19 cellular contexts compared by ENCODE assay signal in genomic region chr20:58550661-58551060, GRCh38. TPM values are rescaled to one million over a fixed set of nuclear protein-coding genes. Genes with fewer than 3 reads are reported as not detected.
DNase-seq lines count a peak whose midpoint lies in the region; ATAC-seq, FAIRE-seq and TF ChIP-seq lines count a peak whose summit lies in the region.
"Had no signal": no experiment of that assay in that cellular context is flagged by ENCODE, and none has a peak within 500 bp of the region (broad histone marks: within the 10 kb centered on the region; RNA-seq: fewer than 3 reads in every experiment).

No MANE protein-coding gene starts in this region.

- CTCF ChIA-PET in BJ (lab: Yijun Ruan, JAX) = interaction anchor here (1.3 kb wide), 1 partner anchor 11 kb away, joined by 3 read pairs; no protein-coding TSS in a partner anchor
- CTCF ChIA-PET in endothelial cell of umbilical vein (lab: Charles Lee) = interaction anchor here (0.6 to 1.6 kb wide), 8 partner anchors 9 to 500 kb away, joined by 3 to 6 read pairs (median 4); no protein-coding TSS in a partner anchor

- H3K4me2 ChIP-seq in endothelial cell of umbilical vein (ENCODE audit: insufficient read depth, low read length) = peak overlapping the region; percentile 46

- peak; percentile 79 for FAIRE-seq in endothelial cell of umbilical vein (lab: Jason Lieb, UNC)
- FAIRE-seq: H1, keratinocyte had no signal

- POLR2A ChIA-PET in BJ (lab: Charles Lee) = interaction anchor here (0.6 to 0.7 kb wide), 2 partner anchors 39 to 55 kb away, joined by 3 read pairs; no protein-coding TSS in a partner anchor
- POLR2A ChIA-PET in endothelial cell of umbilical vein (lab: Charles Lee) = no interaction called here

- no peaks in the 10 kb centered on the region for H3K36me3 Mint-ChIP-seq in osteocyte (ENCODE audit: unreplicated experiment)
- H3K36me3 Mint-ChIP-seq in activated T-cell treated with anti-CD3 and anti-CD28 coated beads, Interleukin-2, amount 50 U/mL, for 72 hours (ENCODE audit: insufficient read depth in 2 of 2) = no peaks in the 10 kb centered on the region
- H3K36me3 Mint-ChIP-seq: CD8-positive, alpha-beta T cell had no signal

- no peaks in the 10 kb centered on the region for H3K9me1 ChIP-seq in endothelial cell of umbilical vein (replicated peaks; ENCODE audit: control insufficient read depth, extremely low read depth, insufficient read depth, low read length)

- H3K27me3 Mint-ChIP-seq in osteocyte (ENCODE audit: unreplicated experiment) = no peaks in the 10 kb centered on the region
- peaks cover 18% of the 10 kb centered on the region for H3K27me3 Mint-ChIP-seq in activated T-cell treated with anti-CD3 and anti-CD28 coated beads, Interleukin-2, amount 50 U/mL, for 72 hours (ENCODE audit: low read depth)

- peak overlapping the region; percentile 48 for H2AFZ ChIP-seq in endothelial cell of umbilical vein (ENCODE audit: low read depth, low read length)

- H3K4me3 ChIP-seq in BJ (ENCODE audit: low read depth, low read length) = no peak overlapping the region
- H3K4me3 ChIP-seq in RWPE2 (ENCODE audit: severe bottlenecking) = no peak overlapping the region
- H3K4me3 ChIP-seq in endothelial cell of umbilical vein (replicated peaks in 1 of 3; ENCODE audit: insufficient read depth in 1 of 3, low read depth in 1 of 3, low read length in 3 of 3) = no peak overlapping the region

- BruUV-seq in endothelial cell of umbilical vein (replicated peaks; lab: Mats Ljungman, UMichigan) = no TSS peak

- H3K4me1 Mint-ChIP-seq in osteocyte (ENCODE audit: unreplicated experiment) = peaks cover 32% of the 10 kb centered on the region
- no peaks in the 10 kb centered on the region for H3K4me1 Mint-ChIP-seq in activated T-cell treated with anti-CD3 and anti-CD28 coated beads, Interleukin-2, amount 50 U/mL, for 72 hours (ENCODE audit: low read depth)

- no peaks in the 10 kb centered on the region for H3K36me3 ChIP-seq in BJ (ENCODE audit: control insufficient read depth, insufficient read depth, low read length)
- no peaks in the 10 kb centered on the region for H3K36me3 ChIP-seq in RWPE2 (ENCODE audit: low read depth)
- H3K36me3 ChIP-seq in endothelial cell of umbilical vein (ENCODE audit: control insufficient read depth in 2 of 2, extremely low read depth in 1 of 2, insufficient read depth in 2 of 2, low read length in 2 of 2) = no peaks in the 10 kb centered on the region

- no peaks in the 10 kb centered on the region for H3K9me3 Mint-ChIP-seq in osteocyte (ENCODE audit: unreplicated experiment)
- H3K9me3 Mint-ChIP-seq in activated T-cell treated with anti-CD3 and anti-CD28 coated beads, Interleukin-2, amount 50 U/mL, for 72 hours = no peaks in the 10 kb centered on the region
- H3K9me3 Mint-ChIP-seq: CD8-positive, alpha-beta T cell had no signal

- no peak for ATAC-seq in RWPE2 (ENCODE audit: low read depth)
- ATAC-seq in activated T-cell treated with anti-CD3 and anti-CD28 coated beads, Interleukin-2, amount 50 U/mL, for 72 hours (replicated peaks in 1 of 2) = no peak
- ATAC-seq in stimulated activated naive CD8-positive, alpha-beta T cell treated with anti-CD3 and anti-CD28 coated beads, Interleukin-15, Interleukin-2, amounts not matched to agents 100 U/mL and 50 U/mL, for 24 hours = no peak
- ATAC-seq: CD8-positive, alpha-beta T cell had no signal

- H3K79me2 ChIP-seq in endothelial cell of umbilical vein (ENCODE audit: control insufficient read depth, insufficient read depth, low read length) = no peaks in the 10 kb centered on the region

- no peak overlapping the region for H3K4me3 Mint-ChIP-seq in osteocyte (ENCODE audit: unreplicated experiment)
- no peak overlapping the region for H3K4me3 Mint-ChIP-seq in activated T-cell treated with anti-CD3 and anti-CD28 coated beads, Interleukin-2, amount 50 U/mL, for 72 hours
- H3K4me3 Mint-ChIP-seq: CD8-positive, alpha-beta T cell; nephron progenitor cell had no signal

- no peak overlapping the region for H3K27ac Mint-ChIP-seq in osteocyte (ENCODE audit: unreplicated experiment)
- H3K27ac Mint-ChIP-seq in activated T-cell treated with anti-CD3 and anti-CD28 coated beads, Interleukin-2, amount 50 U/mL, for 72 hours = no peak overlapping the region
- H3K27ac Mint-ChIP-seq: CD8-positive, alpha-beta T cell; nephron progenitor cell had no signal

- H3K9me3 ChIP-seq in RWPE2 (ENCODE audit: severe bottlenecking) (no peaks in the 10 kb centered on the region), endothelial cell of umbilical vein (replicated peaks; ENCODE audit: control insufficient read depth, insufficient read depth, low read length) (no peaks in the 10 kb centered on the region)

- no peaks in the 10 kb centered on the region for H3K27me3 ChIP-seq in BJ (ENCODE audit: control insufficient read depth, insufficient read depth, low read length)
- H3K27me3 ChIP-seq in RWPE2 (ENCODE audit: insufficient read depth, poor library complexity, severe bottlenecking) = no peaks in the 10 kb centered on the region
- H3K27me3 ChIP-seq in endothelial cell of umbilical vein (ENCODE audit: control insufficient read depth in 2 of 2, insufficient read depth in 2 of 2, low read length in 2 of 2) = no peaks in the 10 kb centered on the region

- intact Hi-C loops in endothelial cell of umbilical vein (cut with micrococcal nuclease) = loop anchor here (5.0 kb wide), 2 partner anchors 52 to 102 kb away; partner anchors contain the start of gene STX16

- dilution Hi-C loops in endothelial cell of umbilical vein (cut with MboI; ENCODE audit: extremely low pct_ligation_motif_present, low sequenced_read_pairs) = no loop called here

- no peak for TF ChIP-seq POLR2A in endothelial cell of umbilical vein (IDR thresholded peaks at IDR 0.05; ENCODE audit: low read depth, low read length)

- TF ChIP-seq CTCF in BJ (IDR thresholded peaks at IDR 0.05; ENCODE audit: insufficient read depth, low read depth, low read length) = no peak
- no peak for TF ChIP-seq CTCF in RWPE2 (IDR thresholded peaks at IDR 0.05; ENCODE audit: poor library complexity, severe bottlenecking)
- TF ChIP-seq CTCF in endothelial cell of umbilical vein (IDR thresholded peaks at IDR 0.05; ENCODE audit: extremely low read depth in 1 of 2, insufficient read depth in 1 of 2, low read depth in 1 of 2, low read length in 2 of 2) = no peak
- no peak for TF ChIP-seq CTCF in osteocyte (IDR thresholded peaks at IDR 0.05)

- no peak overlapping the region for H3K9ac ChIP-seq in endothelial cell of umbilical vein (replicated peaks; ENCODE audit: extremely low read depth, insufficient read depth, low read length)

- no peak overlapping the region for H3K27ac ChIP-seq in RWPE2 (ENCODE audit: poor library complexity, severe bottlenecking)
- H3K27ac ChIP-seq in endothelial cell of umbilical vein (ENCODE audit: insufficient read depth, low read depth, low read length) = no peak overlapping the region

- H3K4me1 ChIP-seq in RWPE2 (ENCODE audit: insufficient read depth, poor library complexity, severe bottlenecking) (peaks cover 19% of the 10 kb centered on the region), endothelial cell of umbilical vein (ENCODE audit: control insufficient read depth, extremely low read depth, insufficient read depth, low read length) (peaks cover 39% of the 10 kb centered on the region)

- DNase-seq in BJ (ENCODE audit: low read depth) (peak; percentile 71), RWPE2 (ENCODE audit: low spot score) (peak; percentile 48), endothelial cell of umbilical vein (ENCODE audit: low read depth, low spot score) (peak; percentile 86), osteocyte (ENCODE audit: extremely low spot score, unreplicated experiment) (peak; percentile 49), NCI-H526 treated with DMSO at 0.1 percent for 48 hours (lab: John Stamatoyannopoulos, UW) (no peak)
- DNase-seq in activated T-cell treated with anti-CD3 and anti-CD28 coated beads, Interleukin-2, amount 50 U/mL, for 72 hours = no peak
- DNase-seq in activated CD4-positive, alpha-beta T cell treated with anti-CD3 and anti-CD28 coated beads for 48 hours = no peak
- no peak for DNase-seq in stimulated activated naive CD8-positive, alpha-beta T cell treated with anti-CD3 and anti-CD28 coated beads, Interleukin-15, Interleukin-2, amounts not matched to agents 100 U/mL and 50 U/mL, for 24 hours
- DNase-seq: activated CD4-positive, CD25-positive, alpha-beta regulatory T cell; activated T-cell treated with anti-CD3 and anti-CD28 coated beads, Interleukin-2, amount 50 U/mL, for 48 hours; NCI-H1105; NCI-H524 treated with DMSO at 0.1 percent for 48 hours; nephron progenitor cell; SHP77; stimulated activated CD4-positive, alpha-beta T cell treated with anti-CD3 and anti-CD28 coated beads, Interleukin-15, amount 100 ng/mL, for 24 hours had no signal

- H4K20me1 ChIP-seq in endothelial cell of umbilical vein (replicated peaks; ENCODE audit: control insufficient read depth, extremely low read depth, insufficient read depth, low read length) = no peaks in the 10 kb centered on the region

TF ChIP-seq in endothelial cell of umbilical vein, 7 proteins besides CTCF, POLR2A, EP300 and RAD21 (continues in another document):
- TF ChIP-seq MAX (IDR thresholded peaks at IDR 0.05; ENCODE audit: insufficient read depth, insufficient read length) (no peak), MYC (IDR thresholded peaks at IDR 0.05; ENCODE audit: low read depth, low read length) (no peak), FOS (IDR thresholded peaks at IDR 0.05; ENCODE audit: borderline replicate concordance, insufficient read depth, low read length) (peak; percentile 27), POLR2AphosphoS5 (IDR thresholded peaks at IDR 0.05; ENCODE audit: insufficient read depth, low read depth, low read length) (peak; percentile 54), JUN (IDR thresholded peaks at IDR 0.05; ENCODE audit: borderline replicate concordance, insufficient read depth, insufficient read length, low read depth) (no peak), GATA2 (IDR thresholded peaks at IDR 0.05; ENCODE audit: insufficient read depth, insufficient read length, low read depth, low read length) (peak; percentile 91)

RNA-seq across cellular contexts. Expression of gene APCDD1L, which starts 35.5 kb away (rescaled TPM):
- polyA plus RNA-seq in BJ (2011; rRNA removed) (1.7 and 2.5 TPM in 2 replicates), endothelial cell of umbilical vein (0.13 and 0.17 TPM in 2 replicates)
- 2.2 and 2.7 TPM in 2 replicates for polyA minus RNA-seq in BJ (2011; rRNA and poly(A)+ RNA removed)
- total RNA-seq in endothelial cell of umbilical vein (0.88 and 1.4 TPM in 2 replicates), osteocyte (2.4 and 3.1 TPM in 2 replicates)
- 0.11 and 0.17 TPM in 2 replicates for polyA plus RNA-seq in endothelial cell of umbilical vein (2011; cell fraction: cytosol; rRNA removed)
- 0.25 TPM in 1 of 2 replicates, not detected in the other for polyA plus RNA-seq in endothelial cell of umbilical vein (2011; cell fraction: nucleus; rRNA removed)
- polyA plus RNA-seq in endothelial cell of umbilical vein (2012) = 0.27 and 0.41 TPM in 2 replicates
- polyA minus RNA-seq in endothelial cell of umbilical vein = 0.08 and 0.10 TPM in 2 replicates
- polyA minus RNA-seq in endothelial cell of umbilical vein (2011; cell fraction: cytosol; rRNA and poly(A)+ RNA removed) = not detected
- not detected in 2 replicates for polyA minus RNA-seq in endothelial cell of umbilical vein (2011; cell fraction: nucleus; rRNA and poly(A)+ RNA removed)
- total RNA-seq in activated T-cell treated with anti-CD3 and anti-CD28 coated beads, Interleukin-2, amount 50 U/mL, for 72 hours = not detected
- total RNA-seq: CD8-positive, alpha-beta T cell; HT-29 had no signal

Comparison
In these comparisons a context has a peak if more than half of its experiments do, and no peak if none do; other contexts are left out.
1. DNase-seq: peak in BJ (single experiment), RWPE2 (single experiment), endothelial cell of umbilical vein (single experiment) and osteocyte (single experiment); none in NCI-H526 treated with DMSO at 0.1 percent for 48 hours (single experiment), activated T-cell treated with anti-CD3 and anti-CD28 coated beads, Interleukin-2, amount 50 U/mL, for 72 hours (0 of 2), activated CD4-positive, alpha-beta T cell treated with anti-CD3 and anti-CD28 coated beads for 48 hours (single experiment) and stimulated activated naive CD8-positive, alpha-beta T cell treated with anti-CD3 and anti-CD28 coated beads, Interleukin-15, Interleukin-2, amounts not matched to agents 100 U/mL and 50 U/mL, for 24 hours (single experiment).